In the genomic region with DNA sequence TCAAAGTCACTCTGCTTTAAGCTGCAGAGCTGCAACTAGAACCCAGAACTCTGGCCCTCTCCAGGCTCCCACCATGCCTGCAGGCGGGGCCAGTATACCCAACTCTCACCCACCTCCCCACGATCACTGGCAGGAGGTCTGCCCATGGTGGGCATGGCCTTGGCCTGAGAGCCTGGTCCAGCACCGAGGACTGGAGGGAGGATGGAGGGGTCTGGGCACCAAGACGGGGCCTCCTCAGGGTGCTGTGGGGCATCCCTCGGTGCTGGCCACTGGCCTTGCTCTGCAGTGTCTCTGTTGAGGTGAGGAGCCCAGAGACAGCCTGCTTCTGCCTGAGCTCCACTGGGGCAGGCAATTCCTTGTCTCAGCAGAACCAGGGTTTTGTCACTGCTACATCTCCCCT, we compare ENCODE assay signal across 30 cellular contexts. TPM values are rescaled to one million over a fixed set of nuclear protein-coding genes. Genes with fewer than 3 reads are reported as not detected.
"Had no signal": no experiment of that assay in that cellular context is flagged by ENCODE, and none has a peak within 500 bp of the region (broad histone marks: within the 10 kb centered on the region; RNA-seq: fewer than 3 reads in every experiment).

No MANE protein-coding gene starts in this region.

- H3K9me2 ChIP-seq: SK-N-SH had no signal

- H3K4me2 ChIP-seq: KMS-11, SK-N-SH had no signal

- H3K4me3 ChIP-seq: cardiac muscle cell, SJCRH30 had no signal

- H3K9ac ChIP-seq: KMS-11, SK-N-SH had no signal

- H3K9me3 ChIP-seq: SJCRH30, SK-N-SH had no signal

- H3K27ac ChIP-seq: brain microvascular endothelial cell, cardiac muscle cell, KMS-11, SJCRH30, VCaP had no signal

- H3K27me3 ChIP-seq: brain microvascular endothelial cell, cardiac muscle cell, SJCRH30 had no signal

- DNase-seq: activated CD4-positive, alpha-beta memory T cell treated with anti-CD3 and anti-CD28 coated beads for 36 hours; activated CD4-positive, alpha-beta T cell treated with anti-CD3 and anti-CD28 coated beads, Interleukin-2, amount 10 ng/mL, durations not matched to agents 7 days and 5 days; activated CD4-positive, CD25-positive, alpha-beta regulatory T cell; activated CD8-positive, alpha-beta memory T cell treated with anti-CD3 and anti-CD28 coated beads, Interleukin-2, amount 50 U/mL, for 48 hours; activated gamma-delta T cell; activated naive CD4-positive, alpha-beta T cell treated with anti-CD3 and anti-CD28 coated beads, Interleukin-2, amount 10 ng/mL, durations not matched to agents 7 days and 5 days; activated naive CD8-positive, alpha-beta T cell treated with anti-CD3 and anti-CD28 coated beads for 36 hours; activated T-cell treated with anti-CD3 and anti-CD28 coated beads, Interleukin-2, amount 50 U/mL, for 1 hour; brain microvascular endothelial cell; cerebellar nuclear complex; NCI-H1092; NCI-H1417; NCI-H1930; NCI-H2107; NCI-H2171 treated with DMSO at 0.1 percent for 48 hours; NCI-H345; NCI-H510A; NCI-H526 treated with DMSO at 0.1 percent for 48 hours; NCI-H82; Right ventricle myocardium superior; SJCRH30; SK-N-SH; T-helper 1 cell had no signal

- H3K36me3 ChIP-seq: brain microvascular endothelial cell, cardiac muscle cell, SJCRH30 had no signal

RNA-seq across cellular contexts. Expression of a gene that starts 1.5 kb away (rescaled TPM):
- total RNA-seq: activated CD4-positive, alpha-beta memory T cell treated with anti-CD3 and anti-CD28 coated beads for 36 hours; activated CD4-positive, alpha-beta T cell treated with anti-CD3 and anti-CD28 coated beads, Interleukin-2, amount 10 ng/mL, durations not matched to agents 7 days and 5 days; activated naive CD8-positive, alpha-beta T cell treated with anti-CD3 and anti-CD28 coated beads for 36 hours; cardiac muscle cell; OCI-LY7; Right ventricle myocardium superior; T-helper 2 cell treated with Interferon-gamma antibody and Interleukin-4, amounts not matched to agents 100 ng/mL and 5 ng/mL, for 36 hours had no signal
- polyA plus RNA-seq: SK-N-SH had no signal

RNA-seq across cellular contexts. Expression of a gene that starts 10.3 kb away (rescaled TPM):
- total RNA-seq: activated CD4-positive, alpha-beta memory T cell treated with anti-CD3 and anti-CD28 coated beads for 36 hours; activated naive CD8-positive, alpha-beta T cell treated with anti-CD3 and anti-CD28 coated beads for 36 hours; cardiac muscle cell; Right ventricle myocardium superior; T-helper 2 cell treated with Interferon-gamma antibody and Interleukin-4, amounts not matched to agents 100 ng/mL and 5 ng/mL, for 36 hours had no signal

RNA-seq across cellular contexts. Expression of a gene that starts 27.4 kb away (rescaled TPM):
- total RNA-seq: activated CD4-positive, alpha-beta memory T cell treated with anti-CD3 and anti-CD28 coated beads for 36 hours; activated CD4-positive, alpha-beta T cell treated with anti-CD3 and anti-CD28 coated beads, Interleukin-2, amount 10 ng/mL, durations not matched to agents 7 days and 5 days; activated naive CD8-positive, alpha-beta T cell treated with anti-CD3 and anti-CD28 coated beads for 36 hours; cardiac muscle cell; Right ventricle myocardium superior; RPMI7951; SJCRH30; T-helper 2 cell treated with Interferon-gamma antibody and Interleukin-4, amounts not matched to agents 100 ng/mL and 5 ng/mL, for 36 hours had no signal
- polyA plus RNA-seq: SK-N-SH had no signal

RNA-seq across cellular contexts. Expression of a gene that starts 42.2 kb away (rescaled TPM):
- total RNA-seq: activated CD4-positive, alpha-beta memory T cell treated with anti-CD3 and anti-CD28 coated beads for 36 hours; activated CD4-positive, alpha-beta T cell treated with anti-CD3 and anti-CD28 coated beads, Interleukin-2, amount 10 ng/mL, durations not matched to agents 7 days and 5 days; activated naive CD8-positive, alpha-beta T cell treated with anti-CD3 and anti-CD28 coated beads for 36 hours; cardiac muscle cell; OCI-LY7; Right ventricle myocardium superior; RPMI7951; SJCRH30; T-helper 2 cell treated with Interferon-gamma antibody and Interleukin-4, amounts not matched to agents 100 ng/mL and 5 ng/mL, for 36 hours had no signal
- polyA plus RNA-seq: adipose tissue, cardiac muscle cell, SK-N-SH had no signal
